In the genomic region with DNA sequence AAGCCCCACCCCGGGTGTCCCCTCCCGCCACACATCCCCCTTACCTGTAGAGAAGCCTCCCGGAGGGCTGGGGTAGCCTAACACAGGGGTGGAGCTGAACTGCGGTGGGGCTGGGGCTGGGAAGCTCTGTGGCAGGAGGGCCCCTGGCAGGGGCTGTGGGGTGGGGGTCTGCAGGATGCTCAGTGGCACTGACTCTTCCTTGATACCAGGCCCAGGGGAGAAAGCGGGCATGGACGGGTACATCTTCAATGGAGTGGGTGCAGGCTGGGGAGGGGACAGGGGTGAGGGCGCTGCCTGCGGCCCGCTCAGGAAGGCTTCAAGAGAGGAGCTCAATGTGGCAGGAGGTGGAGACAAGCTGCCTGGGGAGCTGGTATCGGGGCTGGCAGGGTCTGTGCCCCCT, we compare ENCODE assay signal across 1 cellular context.
TF ChIP-seq lines count a peak whose summit lies in the region.

No MANE protein-coding gene starts in this region.

TF ChIP-seq in K562, 482 proteins besides CTCF, POLR2A, EP300 and RAD21:
- TF ChIP-seq MXI1 (IDR thresholded peaks at IDR 0.05; ENCODE audit: low read depth, low read length) (no peak), TEAD4 (IDR thresholded peaks at IDR 0.05; ENCODE audit: low read length) (no peak), TEAD4 (CRISPR knock-in tag; IDR thresholded peaks at IDR 0.05; ENCODE audit: borderline replicate concordance) (no peak), MCM3 (IDR thresholded peaks at IDR 0.05) (no peak), MAZ (CRISPR knock-in tag; conservative IDR thresholded peaks at IDR 0.05 in 1 of 2, IDR thresholded peaks at IDR 0.05 in 1 of 2) (no peak), ETV1 (tag; conservative IDR thresholded peaks at IDR 0.05; ENCODE audit: low read depth) (no peak), NFIX (CRISPR knock-in tag; IDR thresholded peaks at IDR 0.05; ENCODE audit: low read depth) (no peak), SNIP1 (IDR thresholded peaks at IDR 0.05; ENCODE audit: low read depth) (no peak)
- TF ChIP-seq, protein P1, sequence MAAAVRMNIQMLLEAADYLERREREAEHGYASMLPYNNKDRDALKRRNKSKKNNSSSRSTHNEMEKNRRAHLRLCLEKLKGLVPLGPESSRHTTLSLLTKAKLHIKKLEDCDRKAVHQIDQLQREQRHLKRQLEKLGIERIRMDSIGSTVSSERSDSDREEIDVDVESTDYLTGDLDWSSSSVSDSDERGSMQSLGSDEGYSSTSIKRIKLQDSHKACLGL (CRISPR knock-in tag; IDR thresholded peaks at IDR 0.05; ENCODE audit: borderline replicate concordance, poor library complexity, severe bottlenecking), result no peak
- TF ChIP-seq, protein P2, sequence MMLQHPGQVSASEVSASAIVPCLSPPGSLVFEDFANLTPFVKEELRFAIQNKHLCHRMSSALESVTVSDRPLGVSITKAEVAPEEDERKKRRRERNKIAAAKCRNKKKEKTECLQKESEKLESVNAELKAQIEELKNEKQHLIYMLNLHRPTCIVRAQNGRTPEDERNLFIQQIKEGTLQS (IDR thresholded peaks at IDR 0.05), result no peak
- TF ChIP-seq, protein P2 (CRISPR knock-in tag; conservative IDR thresholded peaks at IDR 0.05), result no peak
